1 cellular context compared by ENCODE assay signal in the genomic region with DNA sequence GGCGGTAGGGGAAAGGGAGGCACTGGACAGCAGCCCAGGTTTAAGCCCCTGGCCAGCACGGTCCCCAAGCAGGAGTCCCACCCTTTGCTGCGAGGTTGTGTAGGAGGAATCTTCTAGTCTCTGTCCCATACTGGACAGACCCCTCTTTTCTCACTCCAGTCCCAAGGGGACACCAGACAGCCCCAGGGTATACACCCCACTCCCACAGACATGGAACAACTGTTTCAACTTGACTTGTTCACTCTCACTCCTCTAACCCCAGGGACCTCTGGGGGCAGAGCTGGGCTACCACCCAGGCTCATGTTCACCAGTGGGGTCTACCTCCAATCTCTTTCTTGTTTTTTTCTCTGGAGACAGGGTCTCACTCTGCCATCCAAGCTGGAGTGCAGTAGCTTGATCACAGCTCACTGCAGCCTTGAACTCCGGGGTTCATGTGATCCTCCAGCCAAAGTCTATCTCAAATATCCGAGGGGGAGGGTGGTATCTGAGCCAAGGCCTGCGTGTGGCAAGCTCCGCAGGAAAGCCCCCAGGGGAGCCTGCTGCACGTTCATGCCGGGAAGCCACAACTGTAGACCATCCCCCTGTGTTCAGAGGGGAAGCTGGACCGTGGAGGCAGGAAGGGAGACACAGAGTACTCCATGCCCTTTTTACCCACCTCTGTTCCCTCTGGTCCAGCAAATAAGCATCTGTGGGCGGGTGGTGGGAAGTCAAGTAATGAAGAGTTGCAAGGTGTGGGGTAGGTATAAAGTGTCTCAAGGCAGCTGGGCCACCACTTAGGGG.
TF ChIP-seq lines count a peak whose summit lies in the region.

No MANE protein-coding gene starts in this region.

TF ChIP-seq in WTC11, 78 proteins besides CTCF, POLR2A, EP300 and RAD21 (continued from another document):
- TF ChIP-seq ZNF263 (CRISPR knock-in tag; IDR thresholded peaks at IDR 0.05; ENCODE audit: low read depth) (no peak), NR3C1 (CRISPR knock-in tag; conservative IDR thresholded peaks at IDR 0.05; ENCODE audit: low read depth) (no peak), TP53 (CRISPR knock-in tag; IDR thresholded peaks at IDR 0.05) (no peak), ESRRA (CRISPR knock-in tag; IDR thresholded peaks at IDR 0.05; ENCODE audit: borderline replicate concordance) (no peak), FOXJ3 (CRISPR knock-in tag; IDR thresholded peaks at IDR 0.05; ENCODE audit: borderline replicate concordance) (no peak), CBFB (CRISPR knock-in tag; IDR thresholded peaks at IDR 0.05; ENCODE audit: low read depth) (no peak), FOXP1 (CRISPR knock-in tag; IDR thresholded peaks at IDR 0.05; ENCODE audit: borderline replicate concordance) (no peak), ZNF317 (CRISPR knock-in tag; IDR thresholded peaks at IDR 0.05; ENCODE audit: borderline replicate concordance, low read depth) (no peak), ELF4 (CRISPR knock-in tag; IDR thresholded peaks at IDR 0.05; ENCODE audit: low read depth) (no peak)
- TF ChIP-seq, protein P1, sequence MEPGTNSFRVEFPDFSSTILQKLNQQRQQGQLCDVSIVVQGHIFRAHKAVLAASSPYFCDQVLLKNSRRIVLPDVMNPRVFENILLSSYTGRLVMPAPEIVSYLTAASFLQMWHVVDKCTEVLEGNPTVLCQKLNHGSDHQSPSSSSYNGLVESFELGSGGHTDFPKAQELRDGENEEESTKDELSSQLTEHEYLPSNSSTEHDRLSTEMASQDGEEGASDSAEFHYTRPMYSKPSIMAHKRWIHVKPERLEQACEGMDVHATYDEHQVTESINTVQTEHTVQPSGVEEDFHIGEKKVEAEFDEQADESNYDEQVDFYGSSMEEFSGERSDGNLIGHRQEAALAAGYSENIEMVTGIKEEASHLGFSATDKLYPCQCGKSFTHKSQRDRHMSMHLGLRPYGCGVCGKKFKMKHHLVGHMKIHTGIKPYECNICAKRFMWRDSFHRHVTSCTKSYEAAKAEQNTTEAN (CRISPR knock-in tag; IDR thresholded peaks at IDR 0.05), result no peak
- TF ChIP-seq, protein P2, sequence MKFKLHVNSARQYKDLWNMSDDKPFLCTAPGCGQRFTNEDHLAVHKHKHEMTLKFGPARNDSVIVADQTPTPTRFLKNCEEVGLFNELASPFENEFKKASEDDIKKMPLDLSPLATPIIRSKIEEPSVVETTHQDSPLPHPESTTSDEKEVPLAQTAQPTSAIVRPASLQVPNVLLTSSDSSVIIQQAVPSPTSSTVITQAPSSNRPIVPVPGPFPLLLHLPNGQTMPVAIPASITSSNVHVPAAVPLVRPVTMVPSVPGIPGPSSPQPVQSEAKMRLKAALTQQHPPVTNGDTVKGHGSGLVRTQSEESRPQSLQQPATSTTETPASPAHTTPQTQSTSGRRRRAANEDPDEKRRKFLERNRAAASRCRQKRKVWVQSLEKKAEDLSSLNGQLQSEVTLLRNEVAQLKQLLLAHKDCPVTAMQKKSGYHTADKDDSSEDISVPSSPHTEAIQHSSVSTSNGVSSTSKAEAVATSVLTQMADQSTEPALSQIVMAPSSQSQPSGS (CRISPR knock-in tag; IDR thresholded peaks at IDR 0.05; ENCODE audit: borderline replicate concordance, low read depth), result no peak
- TF ChIP-seq, protein P3, sequence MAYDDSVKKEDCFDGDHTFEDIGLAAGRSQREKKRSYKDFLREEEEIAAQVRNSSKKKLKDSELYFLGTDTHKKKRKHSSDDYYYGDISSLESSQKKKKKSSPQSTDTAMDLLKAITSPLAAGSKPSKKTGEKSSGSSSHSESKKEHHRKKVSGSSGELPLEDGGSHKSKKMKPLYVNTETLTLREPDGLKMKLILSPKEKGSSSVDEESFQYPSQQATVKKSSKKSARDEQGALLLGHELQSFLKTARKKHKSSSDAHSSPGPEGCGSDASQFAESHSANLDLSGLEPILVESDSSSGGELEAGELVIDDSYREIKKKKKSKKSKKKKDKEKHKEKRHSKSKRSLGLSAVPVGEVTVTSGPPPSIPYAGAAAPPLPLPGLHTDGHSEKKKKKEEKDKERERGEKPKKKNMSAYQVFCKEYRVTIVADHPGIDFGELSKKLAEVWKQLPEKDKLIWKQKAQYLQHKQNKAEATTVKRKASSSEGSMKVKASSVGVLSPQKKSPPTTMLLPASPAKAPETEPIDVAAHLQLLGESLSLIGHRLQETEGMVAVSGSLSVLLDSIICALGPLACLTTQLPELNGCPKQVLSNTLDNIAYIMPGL (CRISPR knock-in tag; IDR thresholded peaks at IDR 0.05), result no peak
